In the genomic region with DNA sequence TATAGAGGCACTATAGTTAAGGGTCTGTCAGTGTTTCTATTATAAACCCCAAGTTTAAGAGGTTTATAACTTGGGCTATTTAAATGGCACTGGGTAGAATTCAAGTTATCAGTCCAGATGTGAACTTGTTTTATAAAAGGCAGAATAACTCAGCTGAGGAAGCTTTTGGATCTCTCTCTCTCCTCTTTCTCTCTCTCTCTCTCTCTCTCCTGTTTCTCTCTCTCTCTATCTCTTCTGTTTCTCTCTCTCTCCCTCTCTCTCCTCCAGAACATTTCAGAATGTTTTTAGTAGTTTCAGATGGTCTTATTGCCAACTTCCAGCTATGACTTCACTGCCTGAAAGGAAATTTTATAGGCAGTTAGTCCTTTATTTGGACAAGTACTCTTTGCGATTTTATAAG, we compare ENCODE assay signal across 9 cellular contexts. TPM values are rescaled to one million over a fixed set of nuclear protein-coding genes. Genes with fewer than 3 reads are reported as not detected.
"Had no signal": no experiment of that assay in that cellular context is flagged by ENCODE, and none has a peak within 500 bp of the region (broad histone marks: within the 10 kb centered on the region; RNA-seq: fewer than 3 reads in every experiment).

No MANE protein-coding gene starts in this region.

- DNase-seq: GM23248, GOT3, H7, HCEC 1CT, HFFc6, IMR-90 had no signal

- H3K4me3 ChIP-seq: GM23248, K562 had no signal

- H3K9ac ChIP-seq: GM23248 had no signal

- FAIRE-seq: HTR-8/SVneo had no signal

- H3K9me3 Mint-ChIP-seq: HFFc6 had no signal

- H2AFZ ChIP-seq: GM23248 had no signal

- H3K4me3 Mint-ChIP-seq: HFFc6 had no signal

- H3K27ac ChIP-seq: GM23248 had no signal

- H3K27ac Mint-ChIP-seq: HFFc6 had no signal

RNA-seq across cellular contexts. Expression of a gene that starts 6.4 kb away (rescaled TPM):
- total RNA-seq: HT-29 had no signal
- polyA plus RNA-seq: K562 had no signal
